18 cellular contexts compared by ENCODE assay signal in genomic region chr9:92254401-92255337, GRCh38. TPM values are rescaled to one million over a fixed set of nuclear protein-coding genes. Genes with fewer than 3 reads are reported as not detected.
DNase-seq lines count a peak whose midpoint lies in the region; ATAC-seq, FAIRE-seq and TF ChIP-seq lines count a peak whose summit lies in the region.
"Had no signal": no experiment of that assay in that cellular context is flagged by ENCODE, and none has a peak within 500 bp of the region (broad histone marks: within the 10 kb centered on the region; RNA-seq: fewer than 3 reads in every experiment).

No MANE protein-coding gene starts in this region.

- H3K36me3 Mint-ChIP-seq in activated naive CD8-positive, alpha-beta T cell treated with anti-CD3 and anti-CD28 coated beads for 36 hours = peaks cover 30% of the 10 kb centered on the region
- peaks cover 75% of the 10 kb centered on the region for H3K36me3 Mint-ChIP-seq in activated naive CD8-positive, alpha-beta T cell treated with anti-CD3 and anti-CD28 coated beads, Interleukin-2, amount 50 U/mL, for 24 hours (ENCODE audit: low read depth)

- H3K27me3 ChIP-seq in K562 (ENCODE audit: control insufficient read depth in 2 of 2, insufficient read depth in 2 of 2, low read length in 2 of 2) (no peaks in the 10 kb centered on the region), thymus (ENCODE audit: control insufficient read depth, insufficient read depth) (no peaks in the 10 kb centered on the region)

- H4K20me1 ChIP-seq in K562 (replicated peaks; ENCODE audit: control insufficient read depth, insufficient read depth, low read length) = peaks cover 18% of the 10 kb centered on the region; the same call in 1 of the 2 replicates

- no peak overlapping the region for H2AFZ ChIP-seq in K562 (ENCODE audit: low read depth, low read length)
- H2AFZ ChIP-seq: PC-9 had no signal

- no peak for FAIRE-seq in K562 (lab: Jason Lieb, UNC)
- FAIRE-seq in islet of Langerhans (lab: Jason Lieb, UNC) = peak; percentile 66
- FAIRE-seq: G401.6 had no signal

- peak; percentile 32; the same call in 1 of the 2 replicates for TF ChIP-seq POLR2A in K562 (conservative IDR thresholded peaks at IDR 0.05)

- no peak for TF ChIP-seq RAD21 in K562 (CRISPR knock-in tag; conservative IDR thresholded peaks at IDR 0.05 in 1 of 2, IDR thresholded peaks at IDR 0.05 in 1 of 2)

- POLR2A ChIA-PET in K562 (lab: Yijun Ruan, JAX) = interaction anchor here (0.9 to 1.6 kb wide), 5 partner anchors 9 to 24 kb away, joined by 3 to 7 read pairs (median 4); no protein-coding TSS in a partner anchor

- no peak overlapping the region for H3K4me3 Mint-ChIP-seq in activated naive CD8-positive, alpha-beta T cell treated with anti-CD3 and anti-CD28 coated beads for 36 hours
- no peak overlapping the region for H3K4me3 Mint-ChIP-seq in activated naive CD8-positive, alpha-beta T cell treated with anti-CD3 and anti-CD28 coated beads, Interleukin-2, amount 50 U/mL, for 24 hours
- H3K4me3 Mint-ChIP-seq: CD8-positive, alpha-beta memory T cell had no signal

- no peaks in the 10 kb centered on the region for H3K79me2 ChIP-seq in K562 (ENCODE audit: control insufficient read depth, insufficient read depth, low read length)

- no TSS peak for BruUV-seq in K562 (replicated peaks; lab: Mats Ljungman, UMichigan)

- H3K27me3 Mint-ChIP-seq in activated naive CD8-positive, alpha-beta T cell treated with anti-CD3 and anti-CD28 coated beads for 36 hours = no peaks in the 10 kb centered on the region
- no peaks in the 10 kb centered on the region for H3K27me3 Mint-ChIP-seq in activated naive CD8-positive, alpha-beta T cell treated with anti-CD3 and anti-CD28 coated beads, Interleukin-2, amount 50 U/mL, for 24 hours
- H3K27me3 Mint-ChIP-seq: CD8-positive, alpha-beta memory T cell had no signal

- in situ Hi-C loops in K562 (cut with MboI) = no loop called here

- no peak for TF ChIP-seq EP300 in K562 (IDR thresholded peaks at IDR 0.05; ENCODE audit: low read length)

- TF ChIP-seq CTCF in K562 (IDR thresholded peaks at IDR 0.05 in 2 of 3, conservative IDR thresholded peaks at IDR 0.05 in 1 of 3; ENCODE audit: insufficient read depth in 2 of 3, low read depth in 1 of 3, low read length in 3 of 3) = no peak

- H3K4me3 ChIP-seq in K562 (no peak overlapping the region), thymus (ENCODE audit: low read length) (no peak overlapping the region)
- H3K4me3 ChIP-seq: PC-9 had no signal

- H3K9ac ChIP-seq in K562 (ENCODE audit: insufficient read depth in 1 of 2, low read depth in 2 of 2, low read length in 2 of 2) = peak overlapping the region in 1 of 2 experiments; percentile 46; a peak in 1 of 4 replicates
- H3K9ac ChIP-seq: KMS-11 had no signal

- no peak for DNase-seq in activated naive CD8-positive, alpha-beta T cell treated with anti-CD3 and anti-CD28 coated beads for 36 hours
- DNase-seq in activated naive CD8-positive, alpha-beta T cell treated with anti-CD3 and anti-CD28 coated beads, Interleukin-2, amount 50 U/mL, for 24 hours = no peak
- DNase-seq in K562 (ENCODE audit: extremely low read depth in 1 of 4, low spot score in 3 of 4) = no peak
- no peak for DNase-seq in stimulated activated CD4-positive, alpha-beta T cell treated with anti-CD3 and anti-CD28 coated beads, Interleukin-4, amount 100 ng/mL, for 24 hours
- DNase-seq in stimulated activated naive CD4-positive, alpha-beta T cell treated with Interleukin-2 at 50 U/mL for 16 hours (lab: John Stamatoyannopoulos, UW) = no peak
- DNase-seq: 8988T; CD8-positive, alpha-beta memory T cell; DMS79 treated with DMSO at 0.1 percent for 48 hours; NCI-H1436; NCI-H2029; NCI-H2171; NCI-H748 treated with DMSO at 0.1 percent for 48 hours; PC-9 had no signal

- no peak overlapping the region for H3K4me2 ChIP-seq in K562 (ENCODE audit: insufficient read depth, low read length)
- H3K4me2 ChIP-seq: KMS-11, PC-9 had no signal

- H3K4me1 ChIP-seq in K562 (replicated peaks in 1 of 2; ENCODE audit: control insufficient read depth in 2 of 2, insufficient read depth in 2 of 2, low read length in 2 of 2) (no peaks in the 10 kb centered on the region), thymus (ENCODE audit: control insufficient read depth, insufficient read depth, low read length) (no peaks in the 10 kb centered on the region)

- peak overlapping the region; percentile 38 for H3K27ac Mint-ChIP-seq in activated naive CD8-positive, alpha-beta T cell treated with anti-CD3 and anti-CD28 coated beads for 36 hours
- no peak overlapping the region for H3K27ac Mint-ChIP-seq in activated naive CD8-positive, alpha-beta T cell treated with anti-CD3 and anti-CD28 coated beads, Interleukin-2, amount 50 U/mL, for 24 hours

- no peaks in the 10 kb centered on the region for H3K9me3 Mint-ChIP-seq in activated naive CD8-positive, alpha-beta T cell treated with anti-CD3 and anti-CD28 coated beads for 36 hours
- no peaks in the 10 kb centered on the region for H3K9me3 Mint-ChIP-seq in activated naive CD8-positive, alpha-beta T cell treated with anti-CD3 and anti-CD28 coated beads, Interleukin-2, amount 50 U/mL, for 24 hours
- H3K9me3 Mint-ChIP-seq: CD8-positive, alpha-beta memory T cell had no signal

- H3K9me1 ChIP-seq in K562 (ENCODE audit: control insufficient read depth, insufficient read depth, low read length) = no peaks in the 10 kb centered on the region

- peaks cover 99% of the 10 kb centered on the region for H3K36me3 ChIP-seq in K562 (ENCODE audit: control insufficient read depth, insufficient read depth, low read length)
- peaks cover 56% of the 10 kb centered on the region for H3K36me3 ChIP-seq in thymus (ENCODE audit: control insufficient read depth, insufficient read depth)

- CTCF ChIA-PET in K562 (lab: Yijun Ruan, JAX; ENCODE audit: low intra/inter-chr PET ratio) = no interaction called here

- intact Hi-C loops in K562 (cut with micrococcal nuclease) = no loop called here

- H3K9me3 ChIP-seq in K562 (replicated peaks; ENCODE audit: control insufficient read depth, insufficient read depth, low read depth, low read length) = no peaks in the 10 kb centered on the region
- no peaks in the 10 kb centered on the region for H3K9me3 ChIP-seq in thymus (ENCODE audit: control insufficient read depth)

- H3K4me1 Mint-ChIP-seq in activated naive CD8-positive, alpha-beta T cell treated with anti-CD3 and anti-CD28 coated beads for 36 hours = peaks cover 3% of the 10 kb centered on the region
- no peaks in the 10 kb centered on the region for H3K4me1 Mint-ChIP-seq in activated naive CD8-positive, alpha-beta T cell treated with anti-CD3 and anti-CD28 coated beads, Interleukin-2, amount 50 U/mL, for 24 hours

- no peak overlapping the region for H3K27ac ChIP-seq in K562 (ENCODE audit: extremely low read depth, low read depth, low read length)
- H3K27ac ChIP-seq in thymus (ENCODE audit: low read depth) = peak overlapping the region; percentile 20
- H3K27ac ChIP-seq: KMS-11, PC-9 had no signal

- WGBS in K562 (ENCODE audit: insufficient coverage, low coverage, missing lambda C conversion rate) = 79% methylated on average over 19 of the region's 19 CpGs
- WGBS in thymus = 92% methylated on average over 19 of the region's 19 CpGs

- ATAC-seq in activated naive CD8-positive, alpha-beta T cell treated with anti-CD3 and anti-CD28 coated beads, Interleukin-2, amount 50 U/mL, for 24 hours = no peak
- ATAC-seq in K562 = 0 out of 3 replicates have a peak, but pooled peaks have one; percentile 18
- no peak for ATAC-seq in GM18519 (IDR thresholded peaks at IDR 0.05; ENCODE audit: low FRiP score, unreplicated experiment)

TF ChIP-seq in K562, 482 proteins besides CTCF, POLR2A, EP300 and RAD21 (continues in another document):
- no peak for TF ChIP-seq ZMIZ1 (IDR thresholded peaks at IDR 0.05; ENCODE audit: low read depth in 2 of 2, low read length in 2 of 2)

RNA-seq across cellular contexts. Expression of gene IARS1, which starts 38.8 kb away (rescaled TPM):
- total RNA-seq in activated naive CD8-positive, alpha-beta T cell treated with anti-CD3 and anti-CD28 coated beads for 36 hours = 100 to 1,000 TPM; 280 TPM
- total RNA-seq in K562 (2011; cell fraction: chromatin; rRNA removed; ENCODE audit: low replicate concordance) = 589 and 1,257 TPM in 2 replicates
- total RNA-seq in K562 (2011; cell fraction: nucleolus; rRNA removed) = 269 and 325 TPM in 2 replicates
- 485 and 488 TPM in 2 replicates for total RNA-seq in K562 (2011; cell fraction: nucleoplasm; rRNA removed)
- total RNA-seq in K562 (2014; rRNA removed) (240 and 256 TPM in 2 replicates), K562 (2014; rRNA removed; fragmentation: Illumina TruSeq; extraction: Trizol) (371 and 390 TPM in 2 replicates), K562 (2015; rRNA removed; fragmentation: Illumina TruSeq; extraction: Trizol) (254 and 275 TPM in 2 replicates), K562 (2021) (216 and 234 TPM in 2 replicates)
- polyA plus RNA-seq in K562 (2011; rRNA removed) (124 and 133 TPM in 2 replicates), K562 (2014; fragmentation: Illumina TruSeq; extraction: Trizol) (228 and 249 TPM in 2 replicates), K562 (2014; fragmentation: Nextera tagmentation; extraction: Ambion mirVana) (100 to 1,000 TPM; 119 to 224 TPM), K562 (2014; rRNA removed) (147 and 158 TPM in 2 replicates), thymus (30.8 TPM)
- 58.9 and 89.2 TPM in 2 replicates for polyA plus RNA-seq in K562 (2011; cell fraction: cytosol; rRNA removed)
- polyA plus RNA-seq in K562 (2011; cell fraction: nucleus; rRNA removed) = 252 and 325 TPM in 2 replicates
- polyA plus RNA-seq in K562 (2012) = 128 and 282 TPM in 2 replicates
- 380 and 416 TPM in 2 replicates for polyA minus RNA-seq in K562 (2011; rRNA and poly(A)+ RNA removed)
- polyA minus RNA-seq in K562 (2011; cell fraction: cytosol; rRNA and poly(A)+ RNA removed) = 143 and 185 TPM in 2 replicates
- polyA minus RNA-seq in K562 (2011; cell fraction: nucleus; rRNA and poly(A)+ RNA removed) = 154 and 311 TPM in 2 replicates
